In the genomic region with DNA sequence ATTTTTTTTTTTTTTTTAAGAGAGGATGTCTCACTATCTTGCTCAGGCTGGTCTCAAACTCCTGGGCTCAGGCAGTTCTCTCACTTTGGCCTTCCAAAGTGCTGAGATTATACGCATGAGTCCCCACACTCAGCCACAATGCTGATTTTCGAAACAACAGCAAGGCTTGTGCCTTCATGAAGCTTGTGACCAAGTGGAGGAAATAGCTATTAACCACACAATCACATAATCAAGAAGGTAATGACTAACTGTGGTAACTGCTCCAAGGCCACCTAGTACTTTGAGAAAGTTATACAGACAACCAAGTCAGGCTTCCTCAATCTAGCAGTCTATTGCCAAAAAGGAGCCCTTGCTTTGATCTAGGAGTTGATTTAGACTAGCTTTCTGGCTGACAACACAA, we compare ENCODE assay signal across 10 cellular contexts. TPM values are rescaled to one million over a fixed set of nuclear protein-coding genes. Genes with fewer than 3 reads are reported as not detected.
A peak's percentile ranks its signal among the peaks of the same experiment; 100 is the strongest.
DNase-seq lines count a peak whose midpoint lies in the region; ATAC-seq and TF ChIP-seq lines count a peak whose summit lies in the region.
"Had no signal": no experiment of that assay in that cellular context is flagged by ENCODE, and none has a peak within 500 bp of the region (broad histone marks: within the 10 kb centered on the region; RNA-seq: fewer than 3 reads in every experiment).

No MANE protein-coding gene starts in this region.

- H3K4me1 ChIP-seq in BE2C, result no peaks in the 10 kb centered on the region

- H3K4me3 ChIP-seq in BE2C (ENCODE audit: low read depth, low read length), result no peak overlapping the region

- ATAC-seq in GM19025 (IDR thresholded peaks at IDR 0.05; ENCODE audit: low read depth, unreplicated experiment), result peak; percentile 86
- ATAC-seq in HG02798 (IDR thresholded peaks at IDR 0.05; ENCODE audit: poor library complexity, unreplicated experiment), result peak; percentile 85

- H3K9me3 ChIP-seq in BE2C, result no peaks in the 10 kb centered on the region

- TF ChIP-seq CTCF in BE2C (IDR thresholded peaks at IDR 0.05; ENCODE audit: low read depth, low read length), result no peak

- no peaks in the 10 kb centered on the region for H3K36me3 ChIP-seq in BE2C

- DNase-seq in NOMO-1 (lab: John Stamatoyannopoulos, UW; ENCODE audit: unreplicated experiment in 2 of 2) (peak; percentile 22 to 74), non-pigmented ciliary epithelial cell (ENCODE audit: low read depth) (peak; percentile 76), BE2C (no peak), SKM-1 (lab: John Stamatoyannopoulos, UW; ENCODE audit: unreplicated experiment) (no peak)
- DNase-seq in stimulated activated naive CD4-positive, alpha-beta T cell (lab: John Stamatoyannopoulos, UW), result no peak
- DNase-seq in activated CD8-positive, alpha-beta memory T cell treated with anti-CD3 and anti-CD28 coated beads, Interleukin-2, amount 50 U/mL, for 4 hours, result no peak
- DNase-seq: activated naive CD4-positive, alpha-beta T cell; hippocampal formation had no signal

- H3K27me3 ChIP-seq in BE2C, result no peaks in the 10 kb centered on the region

RNA-seq across cellular contexts. Expression of a gene that starts 46.3 kb away (rescaled TPM):
- 34.6 TPM for polyA plus RNA-seq in BE2C (2012; ENCODE audit: insufficient read depth, insufficient read length, low read depth)

Comparison
In these comparisons a context has a peak if more than half of its experiments do, and no peak if none do; other contexts are left out.
1. DNase-seq: peak in NOMO-1 (2 of 2) and non-pigmented ciliary epithelial cell (single experiment); none in BE2C (single experiment), SKM-1 (single experiment), stimulated activated naive CD4-positive, alpha-beta T cell (0 of 6) and activated CD8-positive, alpha-beta memory T cell treated with anti-CD3 and anti-CD28 coated beads, Interleukin-2, amount 50 U/mL, for 4 hours (single experiment).